In genomic region chr3:155763870-155764463, GRCh38 we compare ENCODE assay signal across 23 cellular contexts. TPM values are rescaled to one million over a fixed set of nuclear protein-coding genes. Genes with fewer than 3 reads are reported as not detected.
DNase-seq lines count a peak whose midpoint lies in the region; ATAC-seq and TF ChIP-seq lines count a peak whose summit lies in the region.
"Had no signal": no experiment of that assay in that cellular context is flagged by ENCODE, and none has a peak within 500 bp of the region (broad histone marks: within the 10 kb centered on the region; RNA-seq: fewer than 3 reads in every experiment).

No MANE protein-coding gene starts in this region.

- H3K4me3 ChIP-seq in GM23338 (no peak overlapping the region), esophagus muscularis mucosa (no peak overlapping the region)

- no peaks in the 10 kb centered on the region for H3K27me3 Mint-ChIP-seq in GM23338 (ENCODE audit: insufficient read depth, low read depth, poor library complexity)
- H3K27me3 Mint-ChIP-seq in nephron progenitor cell (ENCODE audit: low read depth, poor library complexity), result no peaks in the 10 kb centered on the region
- H3K27me3 Mint-ChIP-seq: CD4-positive, CD25-positive, alpha-beta regulatory T cell had no signal

- TF ChIP-seq CTCF in GM23338 (conservative IDR thresholded peaks at IDR 0.05; ENCODE audit: low read depth in 2 of 2) (no peak), nephron progenitor cell (IDR thresholded peaks at IDR 0.05) (no peak), esophagus muscularis mucosa (IDR thresholded peaks at IDR 0.05) (no peak)

- H3F3A ChIP-seq in GM23338 (replicated peaks; ENCODE audit: low read depth), result no peaks in the 10 kb centered on the region

- H3K36me3 Mint-ChIP-seq in GM23338 (ENCODE audit: low read depth) (no peaks in the 10 kb centered on the region), nephron progenitor cell (ENCODE audit: low read depth) (peaks cover 31% of the 10 kb centered on the region)

- no peak overlapping the region for H3K4me2 ChIP-seq in GM23338
- H3K4me2 ChIP-seq: KMS-11, SK-N-SH had no signal

- H3K4me1 ChIP-seq in GM23338 (ENCODE audit: insufficient read depth) (peaks cover 6% of the 10 kb centered on the region; the same call in 1 of the 2 replicates), esophagus muscularis mucosa (no peaks in the 10 kb centered on the region)

- H3K4me3 Mint-ChIP-seq in GM23338, result no peak overlapping the region
- H3K4me3 Mint-ChIP-seq in nephron progenitor cell, result no peak overlapping the region
- H3K4me3 Mint-ChIP-seq: CD4-positive, CD25-positive, alpha-beta regulatory T cell had no signal

- H3K27ac Mint-ChIP-seq in GM23338, result peak overlapping the region; percentile 25; the same call in 1 of the 2 replicates
- H3K27ac Mint-ChIP-seq in nephron progenitor cell, result peak overlapping the region; percentile 88
- H3K27ac Mint-ChIP-seq: CD4-positive, CD25-positive, alpha-beta regulatory T cell had no signal

- H3K9me3 Mint-ChIP-seq in GM23338 (0 out of 3 replicates have a peak, but pooled peaks cover under 1% of the 10 kb centered on the region), nephron progenitor cell (no peaks in the 10 kb centered on the region)
- H3K9me3 Mint-ChIP-seq: CD4-positive, CD25-positive, alpha-beta regulatory T cell had no signal

- H3K27ac ChIP-seq in GM23338 (ENCODE audit: low read depth), result no peak overlapping the region
- H3K27ac ChIP-seq in esophagus muscularis mucosa (replicated peaks in 1 of 4), result no peak overlapping the region
- H3K27ac ChIP-seq: HL-60, KMS-11 had no signal

- H3K36me3 ChIP-seq in GM23338 (ENCODE audit: insufficient read depth) (no peaks in the 10 kb centered on the region), esophagus muscularis mucosa (peaks cover 3 to 37% (median 12%) of the 10 kb centered on the region in 4 donors)

- intact Hi-C loops in esophagus muscularis mucosa (cut with DNase I), result no loop called here

- DNase-seq in GM23338 (ENCODE audit: low spot score), result no peak
- peak; percentile 22 for DNase-seq in MV-4-11 (lab: John Stamatoyannopoulos, UW)
- no peak for DNase-seq in nephron progenitor cell
- DNase-seq in NCI-H2171 treated with DMSO at 0.1 percent for 48 hours (lab: John Stamatoyannopoulos, UW), result no peak
- DNase-seq in esophagus muscularis mucosa (ENCODE audit: extremely low spot score), result no peak
- DNase-seq: CD4-positive, CD25-positive, alpha-beta regulatory T cell; COR-L47; DMS79; GOT3; NCI-H1105; NCI-H2081; NCI-H2171; NCI-H524 treated with DMSO at 0.1 percent for 48 hours; NCI-H82; SIG-M5; SK-N-SH; T-helper 2 cell had no signal

- ATAC-seq in GM18868 (IDR thresholded peaks at IDR 0.05; ENCODE audit: unreplicated experiment) (peak; percentile 49), GM23338 (no peak), GM21825 (IDR thresholded peaks at IDR 0.05; ENCODE audit: unreplicated experiment) (no peak)
- ATAC-seq: HepG2, Panc1 had no signal

- no peaks in the 10 kb centered on the region for H3K79me2 ChIP-seq in GM23338 (replicated peaks; ENCODE audit: insufficient read depth)

- H3K9me2 ChIP-seq in GM23338 (ENCODE audit: insufficient read depth), result no peaks in the 10 kb centered on the region
- H3K9me2 ChIP-seq: SK-N-SH had no signal

- TF ChIP-seq EP300 in esophagus muscularis mucosa (IDR thresholded peaks at IDR 0.05), result no peak

- TF ChIP-seq POLR2A in esophagus muscularis mucosa (IDR thresholded peaks at IDR 0.05; ENCODE audit: low read depth), result no peak

- H2AFZ ChIP-seq in GM23338, result no peak overlapping the region

- H3K27me3 ChIP-seq in GM23338 (ENCODE audit: insufficient read depth) (no peaks in the 10 kb centered on the region), esophagus muscularis mucosa (no peaks in the 10 kb centered on the region)

- WGBS in esophagus muscularis mucosa, result 88% methylated on average over 3 of the region's 3 CpGs

- no peaks in the 10 kb centered on the region for H3K9me3 ChIP-seq in esophagus muscularis mucosa
- H3K9me3 ChIP-seq: SK-N-SH had no signal

- H4K20me1 ChIP-seq in GM23338 (replicated peaks; ENCODE audit: insufficient read depth), result no peaks in the 10 kb centered on the region

- H3K4me1 Mint-ChIP-seq in GM23338 (peaks cover 4% of the 10 kb centered on the region; the same call in 1 of the 3 replicates), nephron progenitor cell (peaks cover under 1% of the 10 kb centered on the region)

TF ChIP-seq in GM23338, 12 proteins besides CTCF, POLR2A, EP300 and RAD21:
- TF ChIP-seq, protein P1, sequence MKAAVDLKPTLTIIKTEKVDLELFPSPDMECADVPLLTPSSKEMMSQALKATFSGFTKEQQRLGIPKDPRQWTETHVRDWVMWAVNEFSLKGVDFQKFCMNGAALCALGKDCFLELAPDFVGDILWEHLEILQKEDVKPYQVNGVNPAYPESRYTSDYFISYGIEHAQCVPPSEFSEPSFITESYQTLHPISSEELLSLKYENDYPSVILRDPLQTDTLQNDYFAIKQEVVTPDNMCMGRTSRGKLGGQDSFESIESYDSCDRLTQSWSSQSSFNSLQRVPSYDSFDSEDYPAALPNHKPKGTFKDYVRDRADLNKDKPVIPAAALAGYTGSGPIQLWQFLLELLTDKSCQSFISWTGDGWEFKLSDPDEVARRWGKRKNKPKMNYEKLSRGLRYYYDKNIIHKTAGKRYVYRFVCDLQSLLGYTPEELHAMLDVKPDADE (IDR thresholded peaks at IDR 0.05), result no peak
- TF ChIP-seq POLR2AphosphoS5 (IDR thresholded peaks at IDR 0.05; ENCODE audit: low read depth), result no peak
- no peak for TF ChIP-seq CREB1 (CRISPR knock-in tag; IDR thresholded peaks at IDR 0.05; ENCODE audit: low read depth)
- no peak for TF ChIP-seq EZH2 (IDR thresholded peaks at IDR 0.05; ENCODE audit: low read depth, unreplicated experiment)
- no peak for TF ChIP-seq NANOG (IDR thresholded peaks at IDR 0.05; ENCODE audit: borderline replicate concordance)
- TF ChIP-seq JUNB (IDR thresholded peaks at IDR 0.05; ENCODE audit: unreplicated experiment), result no peak
- no peak for TF ChIP-seq ZNF331 (CRISPR knock-in tag; IDR thresholded peaks at IDR 0.05; ENCODE audit: low read depth)

RNA-seq across cellular contexts. Expression of gene PLCH1, which starts 19.1 kb away (rescaled TPM):
- 24.4 and 25.3 TPM in 2 replicates for total RNA-seq in GM23338 (2014; rRNA removed; shearing (Covaris generic))
- 7.1 and 8.1 TPM in 2 replicates for polyA plus RNA-seq in GM23338 (2016; fragmentation: Nextera tagmentation; extraction: Ambion mirVana)
- total RNA-seq in esophagus muscularis mucosa, result under 1 TPM; under 0.01 to 0.52 (median 0.36) TPM

RNA-seq across cellular contexts. Expression of gene C3orf33, which starts 42.1 kb away (rescaled TPM):
- total RNA-seq in GM23338 (2014; rRNA removed; shearing (Covaris generic)), result 3.5 and 7.4 TPM in 2 replicates
- polyA plus RNA-seq in GM23338 (2016; fragmentation: Nextera tagmentation; extraction: Ambion mirVana), result 4.7 and 5.3 TPM in 2 replicates
- total RNA-seq in esophagus muscularis mucosa, result 1 to 10 TPM; 2.8 to 3.7 (median 3.1) TPM

Comparison
In these comparisons a context has a peak if more than half of its experiments do, and no peak if none do; other contexts are left out.
1. RNA of gene PLCH1, which starts 19.1 kb away (total RNA-seq): 24.4 to 25.3 TPM in GM23338; under 0.01 to 0.52 TPM in esophagus muscularis mucosa; every median in the first group is over 10 times any median in the second.